In genomic region chr7:143388051-143388450, GRCh38 we compare ENCODE assay signal across 26 cellular contexts. TPM values are rescaled to one million over a fixed set of nuclear protein-coding genes. Genes with fewer than 3 reads are reported as not detected.
DNase-seq lines count a peak whose midpoint lies in the region; ATAC-seq and TF ChIP-seq lines count a peak whose summit lies in the region.
"Had no signal": no experiment of that assay in that cellular context is flagged by ENCODE, and none has a peak within 500 bp of the region (broad histone marks: within the 10 kb centered on the region; RNA-seq: fewer than 3 reads in every experiment).

No MANE protein-coding gene starts in this region.

- WGBS in H9 (ENCODE audit: extremely low coverage, insufficient read length, low lambda C conversion rate), result no CpG with 5 or more reads among the region's 10 CpGs
- WGBS in esophagus muscularis mucosa, result 68% methylated on average over 9 of the region's 10 CpGs

- H3K9me3 Mint-ChIP-seq in activated CD4-positive, alpha-beta T cell treated with anti-CD3 and anti-CD28 coated beads for 36 hours (ENCODE audit: low read depth), result no peaks in the 10 kb centered on the region
- no peaks in the 10 kb centered on the region for H3K9me3 Mint-ChIP-seq in activated CD4-positive, alpha-beta T cell treated with anti-CD3 and anti-CD28 coated beads, Interleukin-2, amount 10 ng/mL, durations not matched to agents 7 days and 5 days
- H3K9me3 Mint-ChIP-seq in H9, result no peaks in the 10 kb centered on the region
- H3K9me3 Mint-ChIP-seq: nephron progenitor cell had no signal

- no peak overlapping the region for H2BK20ac ChIP-seq in H9 (ENCODE audit: low read depth, low read length, poor library complexity, severe bottlenecking)

- H3K36me3 Mint-ChIP-seq in activated CD4-positive, alpha-beta T cell treated with anti-CD3 and anti-CD28 coated beads for 36 hours (ENCODE audit: low read depth), result peaks cover 30% of the 10 kb centered on the region
- H3K36me3 Mint-ChIP-seq in activated CD4-positive, alpha-beta T cell treated with anti-CD3 and anti-CD28 coated beads, Interleukin-2, amount 10 ng/mL, durations not matched to agents 7 days and 5 days (ENCODE audit: low read depth), result peaks cover 33% of the 10 kb centered on the region
- peaks cover 29 to 53% (median 47%) of the 10 kb centered on the region in 3 experiments for H3K36me3 Mint-ChIP-seq in H9 (ENCODE audit: insufficient read depth in 1 of 3, low read depth in 3 of 3)

- no peak overlapping the region for H3K18ac ChIP-seq in H9 (ENCODE audit: insufficient read length, low read depth, low read length)

- no peak for TF ChIP-seq EP300 in esophagus muscularis mucosa (IDR thresholded peaks at IDR 0.05)

- no peak for DNase-seq in activated CD4-positive, alpha-beta T cell treated with anti-CD3 and anti-CD28 coated beads for 36 hours
- DNase-seq in activated CD4-positive, alpha-beta T cell treated with anti-CD3 and anti-CD28 coated beads, Interleukin-2, amount 10 ng/mL, durations not matched to agents 7 days and 5 days, result no peak
- no peak for DNase-seq in H9
- DNase-seq in esophagus muscularis mucosa (ENCODE audit: extremely low spot score), result no peak
- DNase-seq in NCI-H1694 treated with DMSO at 0.1 percent for 48 hours (lab: John Stamatoyannopoulos, UW), result no peak
- no peak for DNase-seq in KBM-7
- DNase-seq: 8988T; activated naive CD4-positive, alpha-beta T cell treated with anti-CD3 and anti-CD28 coated beads, Interleukin-2, amount 50 U/mL, for 16 hours; activated T-cell treated with anti-CD3 and anti-CD28 coated beads, Interleukin-2, amount 50 U/mL, for 48 hours; DMS153; erythroblast; foreskin keratinocyte; hippocampal formation; MG63; NCI-H1417 treated with DMSO at 0.1 percent for 48 hours; NCI-H524; nephron progenitor cell; NK-92 treated with Interleukin-12 subunit alpha and Interleukin-12 subunit beta, amount 100 ng/mL, for 24 hours; SJCRH30; stimulated activated naive CD4-positive, alpha-beta T cell treated with Interleukin-2 at 50 U/mL for 16 hours; T-helper 1 cell had no signal

- H2AK5ac ChIP-seq in H9 (ENCODE audit: insufficient read length, low read length), result no peak overlapping the region

- H3K27me3 ChIP-seq in H9 (ENCODE audit: insufficient read depth, low read length) (no peaks in the 10 kb centered on the region), esophagus muscularis mucosa (no peaks in the 10 kb centered on the region), stomach smooth muscle (ENCODE audit: control insufficient read depth in 1 of 2, insufficient read depth in 2 of 2, low read length in 2 of 2) (no peaks in the 10 kb centered on the region)
- H3K27me3 ChIP-seq: foreskin keratinocyte, MG63, SJCRH30, tibial nerve had no signal

- intact Hi-C loops in activated CD4-positive, alpha-beta T cell treated with anti-CD3 and anti-CD28 coated beads for 36 hours (cut with DNase I, micrococcal nuclease), result loop anchor here in 1 of 2 experiments (10.0 kb wide), 1 partner anchor 583 kb away; no protein-coding TSS in a partner anchor
- intact Hi-C loops in esophagus muscularis mucosa (cut with DNase I), result no loop called here

- H3K79me2 ChIP-seq in H9 (ENCODE audit: insufficient read depth, low read length), result peaks cover 8% of the 10 kb centered on the region; the same call in 1 of the 2 replicates
- H3K79me2 ChIP-seq: parathyroid adenoma had no signal

- H2BK120ac ChIP-seq in H9 (ENCODE audit: low read depth, low read length, poor library complexity, severe bottlenecking), result no peak overlapping the region

- no peak overlapping the region for H4K8ac ChIP-seq in H9 (replicated peaks; ENCODE audit: insufficient read length, low read depth, low read length)

- peak overlapping the region; percentile 44 for H3K27ac Mint-ChIP-seq in activated CD4-positive, alpha-beta T cell treated with anti-CD3 and anti-CD28 coated beads for 36 hours
- H3K27ac Mint-ChIP-seq in activated CD4-positive, alpha-beta T cell treated with anti-CD3 and anti-CD28 coated beads, Interleukin-2, amount 10 ng/mL, durations not matched to agents 7 days and 5 days, result no peak overlapping the region
- peak overlapping the region in 2 of 3 experiments; percentile 43 to 82; a peak in 2 of 7 replicates for H3K27ac Mint-ChIP-seq in H9
- H3K27ac Mint-ChIP-seq: nephron progenitor cell had no signal

- no peak overlapping the region for H2BK12ac ChIP-seq in H9 (ENCODE audit: insufficient read length, low read depth, low read length)

- CTCF ChIA-PET in activated CD4-positive, alpha-beta T cell treated with anti-CD3 and anti-CD28 coated beads for 36 hours (lab: Charles Lee), result interaction anchor here (0.6 to 0.7 kb wide), 3 partner anchors 30 to 384 kb away, joined by 3 to 5 read pairs (median 3); no protein-coding TSS in a partner anchor
- CTCF ChIA-PET in activated CD4-positive, alpha-beta T cell treated with anti-CD3 and anti-CD28 coated beads, Interleukin-2, amount 10 ng/mL, durations not matched to agents 7 days and 5 days (lab: Charles Lee), result interaction anchor here (0.7 to 3.6 kb wide), 4 partner anchors 8 to 171 kb away, joined by 3 to 18 read pairs (median 9); partner anchors contain the start of genes EPHA1 and ZYX

- in situ Hi-C loops in KBM-7 (cut with MboI; ENCODE audit: low pct_unique_long_range_greater_than_20kb, low sequenced_read_pairs), result no loop called here

- no peaks in the 10 kb centered on the region for H3K27me3 Mint-ChIP-seq in activated CD4-positive, alpha-beta T cell treated with anti-CD3 and anti-CD28 coated beads for 36 hours
- H3K27me3 Mint-ChIP-seq in activated CD4-positive, alpha-beta T cell treated with anti-CD3 and anti-CD28 coated beads, Interleukin-2, amount 10 ng/mL, durations not matched to agents 7 days and 5 days, result no peaks in the 10 kb centered on the region
- H3K27me3 Mint-ChIP-seq in H9 (ENCODE audit: low read depth), result no peaks in the 10 kb centered on the region; the same call in 1 of the 2 replicates

- no peak for ATAC-seq in activated CD4-positive, alpha-beta T cell treated with anti-CD3 and anti-CD28 coated beads for 36 hours
- ATAC-seq in GM19395 (IDR thresholded peaks at IDR 0.05; ENCODE audit: unreplicated experiment), result no peak
- ATAC-seq: foreskin keratinocyte, right cardiac atrium had no signal

- H2AFZ ChIP-seq in H9 (ENCODE audit: low read length), result no peak overlapping the region
- H2AFZ ChIP-seq: parathyroid adenoma had no signal

- H3K4me3 ChIP-seq in esophagus muscularis mucosa, result no peak overlapping the region
- H3K4me3 ChIP-seq in stomach smooth muscle (ENCODE audit: low read length in 2 of 2), result no peak overlapping the region
- H3K4me3 ChIP-seq: MG63, SJCRH30, tibial nerve had no signal

- no peak overlapping the region for H4K91ac ChIP-seq in H9 (ENCODE audit: insufficient read length, low read depth, low read length)

- peaks cover 2% of the 10 kb centered on the region for H4K20me1 ChIP-seq in H9 (ENCODE audit: control insufficient read depth, insufficient read depth, insufficient read length)

- H3K9me3 ChIP-seq in H9 (ENCODE audit: control insufficient read depth, low read depth, low read length), result no peaks in the 10 kb centered on the region
- H3K9me3 ChIP-seq in esophagus muscularis mucosa, result no peaks in the 10 kb centered on the region
- no peaks in the 10 kb centered on the region for H3K9me3 ChIP-seq in stomach smooth muscle (ENCODE audit: control insufficient read depth in 2 of 2, low read length in 2 of 2)
- H3K9me3 ChIP-seq: MG63, SJCRH30, tibial nerve had no signal

- no peaks in the 10 kb centered on the region for H3K23me2 ChIP-seq in H9 (ENCODE audit: insufficient read length, low read depth, low read length, poor library complexity, severe bottlenecking)

- no peaks in the 10 kb centered on the region for H3K79me1 ChIP-seq in H9 (ENCODE audit: insufficient read depth, low read depth, low read length, poor library complexity, severe bottlenecking)

- TF ChIP-seq CTCF in H9 (conservative IDR thresholded peaks at IDR 0.05), result no peak
- TF ChIP-seq CTCF in esophagus muscularis mucosa (IDR thresholded peaks at IDR 0.05), result no peak

- H3K36me3 ChIP-seq in esophagus muscularis mucosa (peaks cover 27 to 71% (median 53%) of the 10 kb centered on the region in 4 donors), stomach smooth muscle (ENCODE audit: control insufficient read depth in 2 of 2, insufficient read depth in 2 of 2, low read length in 2 of 2) (peaks cover 37 to 43% of the 10 kb centered on the region in 2 donors)

- H3T11ph ChIP-seq in H9 (ENCODE audit: low read length), result no peak overlapping the region

- H3K23ac ChIP-seq in H9 (ENCODE audit: insufficient read length, low read depth, low read length), result no peak overlapping the region

- no peak overlapping the region for H3K9ac ChIP-seq in H9 (ENCODE audit: extremely low read depth, insufficient read length, low read length)
- no peak overlapping the region for H3K9ac ChIP-seq in stomach smooth muscle (ENCODE audit: low read length in 2 of 2)
- H3K9ac ChIP-seq: parathyroid adenoma had no signal

- peaks cover 11% of the 10 kb centered on the region for H3K4me1 Mint-ChIP-seq in activated CD4-positive, alpha-beta T cell treated with anti-CD3 and anti-CD28 coated beads for 36 hours
- peaks cover 17% of the 10 kb centered on the region for H3K4me1 Mint-ChIP-seq in activated CD4-positive, alpha-beta T cell treated with anti-CD3 and anti-CD28 coated beads, Interleukin-2, amount 10 ng/mL, durations not matched to agents 7 days and 5 days
- H3K4me1 Mint-ChIP-seq in H9, result peaks cover 5 to 7% of the 10 kb centered on the region in 2 experiments

- no peak overlapping the region for H4K5ac ChIP-seq in H9 (ENCODE audit: insufficient read length, low read depth, low read length)

- H3K56ac ChIP-seq in H9 (ENCODE audit: insufficient read length, low read depth, low read length), result no peak overlapping the region

- no peak overlapping the region for H3K4ac ChIP-seq in H9 (ENCODE audit: low read depth, low read length)

- H2BK5ac ChIP-seq in H9 (ENCODE audit: insufficient read length, low read length), result no peak overlapping the region

- H3K4me1 ChIP-seq in H9 (ENCODE audit: insufficient read depth, low read length) (no peaks in the 10 kb centered on the region; the same call in 1 of the 2 replicates), esophagus muscularis mucosa (peaks cover 76 to 100% (median 100%) of the 10 kb centered on the region in 4 donors), stomach smooth muscle (ENCODE audit: control insufficient read depth, insufficient read depth, low read length) (peaks cover 88% of the 10 kb centered on the region)

- POLR2A ChIA-PET in activated CD4-positive, alpha-beta T cell treated with anti-CD3 and anti-CD28 coated beads for 36 hours (lab: Charles Lee), result no interaction called here
- POLR2A ChIA-PET in activated CD4-positive, alpha-beta T cell treated with anti-CD3 and anti-CD28 coated beads, Interleukin-2, amount 10 ng/mL, durations not matched to agents 7 days and 5 days (lab: Charles Lee), result no interaction called here

- H3K14ac ChIP-seq in H9 (ENCODE audit: insufficient read depth, low read length), result no peak overlapping the region

- H3K27ac ChIP-seq in H9 (ENCODE audit: insufficient read length, low read depth, low read length) (no peak overlapping the region), esophagus muscularis mucosa (replicated peaks in 1 of 4) (peak overlapping the region; percentile 100), stomach smooth muscle (ENCODE audit: low read length) (peak overlapping the region; percentile 53)
- H3K27ac ChIP-seq: foreskin keratinocyte, parathyroid adenoma, SJCRH30 had no signal

- H3K4me2 ChIP-seq in H9 (ENCODE audit: insufficient read depth, insufficient read length, low read length), result no peak overlapping the region

- no peak overlapping the region for H3K4me3 Mint-ChIP-seq in activated CD4-positive, alpha-beta T cell treated with anti-CD3 and anti-CD28 coated beads for 36 hours
- H3K4me3 Mint-ChIP-seq in activated CD4-positive, alpha-beta T cell treated with anti-CD3 and anti-CD28 coated beads, Interleukin-2, amount 10 ng/mL, durations not matched to agents 7 days and 5 days, result no peak overlapping the region
- no peak overlapping the region for H3K4me3 Mint-ChIP-seq in H9
- H3K4me3 Mint-ChIP-seq: nephron progenitor cell had no signal

- no peak for TF ChIP-seq POLR2A in esophagus muscularis mucosa (IDR thresholded peaks at IDR 0.05; ENCODE audit: low read depth)

- H2BK15ac ChIP-seq in H9 (ENCODE audit: low read depth, low read length), result no peak overlapping the region

RNA-seq across cellular contexts. Expression of gene ZYX, which starts 6.9 kb away (rescaled TPM):
- total RNA-seq in activated CD4-positive, alpha-beta T cell treated with anti-CD3 and anti-CD28 coated beads for 36 hours, result 100 to 1,000 TPM; 103 to 148 TPM
- total RNA-seq in activated CD4-positive, alpha-beta T cell treated with anti-CD3 and anti-CD28 coated beads, Interleukin-2, amount 10 ng/mL, durations not matched to agents 7 days and 5 days, result 100 to 1,000 TPM; 189 TPM
- total RNA-seq in H9 (2021), result 236 and 237 TPM in 2 replicates
- total RNA-seq in esophagus muscularis mucosa, result 100 to 1,000 TPM; 186 to 469 (median 245) TPM

RNA-seq across cellular contexts. Expression of gene EPHA1, which starts 20.6 kb away (rescaled TPM):
- 1 to 10 TPM; 2.4 to 2.8 TPM for total RNA-seq in activated CD4-positive, alpha-beta T cell treated with anti-CD3 and anti-CD28 coated beads for 36 hours
- total RNA-seq in activated CD4-positive, alpha-beta T cell treated with anti-CD3 and anti-CD28 coated beads, Interleukin-2, amount 10 ng/mL, durations not matched to agents 7 days and 5 days, result 10 to 100 TPM; 10.0 to 11.4 TPM
- total RNA-seq in H9 (2021) (109 and 119 TPM in 2 replicates), esophagus muscularis mucosa (under 1 TPM in 2 of 4 donors, not detected in 2; 0.17 to 0.23 TPM)

RNA-seq across cellular contexts. Expression of gene FAM131B, which starts 25.5 kb away (rescaled TPM):
- 1 to 10 TPM; 1.7 to 1.8 TPM for total RNA-seq in activated CD4-positive, alpha-beta T cell treated with anti-CD3 and anti-CD28 coated beads for 36 hours
- under 1 TPM; 0.29 to 0.30 TPM for total RNA-seq in activated CD4-positive, alpha-beta T cell treated with anti-CD3 and anti-CD28 coated beads, Interleukin-2, amount 10 ng/mL, durations not matched to agents 7 days and 5 days
- total RNA-seq in H9 (2021), result 17.3 and 18.5 TPM in 2 replicates
- 1 to 10 TPM in 3 of 4 donors, under 1 TPM in 1; 0.42 to 2.0 (median 1.3) TPM for total RNA-seq in esophagus muscularis mucosa

RNA-seq across cellular contexts. Expression of gene TAS2R60, which starts 55.2 kb away (rescaled TPM):
- total RNA-seq in activated CD4-positive, alpha-beta T cell treated with anti-CD3 and anti-CD28 coated beads for 36 hours, result not detected
- total RNA-seq in activated CD4-positive, alpha-beta T cell treated with anti-CD3 and anti-CD28 coated beads, Interleukin-2, amount 10 ng/mL, durations not matched to agents 7 days and 5 days, result not detected
- total RNA-seq in H9 (2021), result not detected in 2 replicates
- total RNA-seq in esophagus muscularis mucosa, result under 1 TPM in 1 of 4 donors, not detected in 3; 0.34 TPM
- total RNA-seq: foreskin keratinocyte, right cardiac atrium, SJCRH30, tibial nerve had no signal
